8 cellular contexts compared by ENCODE assay signal in genomic region chr22:46762238-46763050, GRCh38. TPM values are rescaled to one million over a fixed set of nuclear protein-coding genes. Genes with fewer than 3 reads are reported as not detected.
DNase-seq lines count a peak whose midpoint lies in the region; ATAC-seq and TF ChIP-seq lines count a peak whose summit lies in the region.

Gene TBC1D22A (plus strand): TSS chr22:46762650. CDS start chr22:46762787, 137 bp downstream.

- H3K9me3 Mint-ChIP-seq in activated T-cell treated with anti-CD3 and anti-CD28 coated beads, Interleukin-2, amount 50 U/mL, for 24 hours: no peaks in the 10 kb centered on the region

- H3K27me3 ChIP-seq in mucosa of rectum (ENCODE audit: control insufficient read depth in 2 of 2, insufficient read depth in 2 of 2, low read length in 2 of 2): no peaks in the 10 kb centered on the region

- peak; percentile 11; the same call in 1 of the 2 replicates for TF ChIP-seq EP300 in Ishikawa (IDR thresholded peaks at IDR 0.05; ENCODE audit: borderline replicate concordance)

- H3K4me3 ChIP-seq in mucosa of rectum (ENCODE audit: low read length in 2 of 2): peak within 1 kb of the TSS; percentile 95 to 97

- DNase-seq in DMS 273 (lab: John Stamatoyannopoulos, UW; ENCODE audit: unreplicated experiment): peak; percentile 96
- peak; percentile 97 for DNase-seq in activated T-cell treated with anti-CD3 and anti-CD28 coated beads, Interleukin-2, amount 50 U/mL, for 24 hours
- DNase-seq in erythroblast (lab: John Stamatoyannopoulos, UW): peak; percentile 95 to 96
- DNase-seq in stimulated activated CD8-positive, alpha-beta memory T cell treated with anti-CD3 and anti-CD28 coated beads, Interleukin-4, amount 100 ng/mL, for 4 hours (ENCODE audit: low read depth in 2 of 2, low spot score in 1 of 2): peak; percentile 85 to 90

- H3K36me3 Mint-ChIP-seq in activated T-cell treated with anti-CD3 and anti-CD28 coated beads, Interleukin-2, amount 50 U/mL, for 24 hours (ENCODE audit: low read depth): peaks cover 69% of the 10 kb centered on the region

- peak; percentile 98 for TF ChIP-seq POLR2A in erythroblast (IDR thresholded peaks at IDR 0.05; ENCODE audit: low read length)

- peak within 1 kb of the TSS; percentile 100 for H3K4me3 Mint-ChIP-seq in activated T-cell treated with anti-CD3 and anti-CD28 coated beads, Interleukin-2, amount 50 U/mL, for 24 hours

- ATAC-seq in GM21529 (IDR thresholded peaks at IDR 0.05; ENCODE audit: unreplicated experiment): peak; percentile 67

- TF ChIP-seq RAD21 in Ishikawa (IDR thresholded peaks at IDR 0.05; ENCODE audit: low read depth): no peak

- H3K4me1 Mint-ChIP-seq in activated T-cell treated with anti-CD3 and anti-CD28 coated beads, Interleukin-2, amount 50 U/mL, for 24 hours (ENCODE audit: low read depth): peaks cover 59% of the 10 kb centered on the region

- H3K36me3 ChIP-seq in mucosa of rectum (ENCODE audit: control insufficient read depth in 2 of 2, insufficient read depth in 2 of 2, low read length in 2 of 2): peaks cover 0 to 2% of the 10 kb centered on the region in 2 donors

- no peaks in the 10 kb centered on the region for H3K27me3 Mint-ChIP-seq in activated T-cell treated with anti-CD3 and anti-CD28 coated beads, Interleukin-2, amount 50 U/mL, for 24 hours

- peaks cover 29 to 46% of the 10 kb centered on the region in 2 donors for H3K4me1 ChIP-seq in mucosa of rectum (ENCODE audit: control insufficient read depth in 2 of 2, insufficient read depth in 2 of 2, low read length in 2 of 2)

- H3K27ac Mint-ChIP-seq in activated T-cell treated with anti-CD3 and anti-CD28 coated beads, Interleukin-2, amount 50 U/mL, for 24 hours: peak within 1 kb of the TSS; percentile 99

- H3K27ac ChIP-seq in mucosa of rectum (ENCODE audit: low read depth in 2 of 2, low read length in 2 of 2): peak within 1 kb of the TSS; percentile 95 to 99

- H3K9me3 ChIP-seq in mucosa of rectum (ENCODE audit: control insufficient read depth in 2 of 2, low read length in 2 of 2): no peaks in the 10 kb centered on the region

- H3K9ac ChIP-seq in mucosa of rectum (ENCODE audit: low read depth in 1 of 2, low read length in 2 of 2): peak within 1 kb of the TSS; percentile 88 to 98

TF ChIP-seq in Ishikawa, 13 proteins besides CTCF, POLR2A, EP300 and RAD21:
- peak; percentile 25; the same call in 1 of the 2 replicates for TF ChIP-seq USF1 (IDR thresholded peaks at IDR 0.05)
- no peak for TF ChIP-seq TCF12 (IDR thresholded peaks at IDR 0.05; ENCODE audit: low read depth)
- TF ChIP-seq MAX (IDR thresholded peaks at IDR 0.05): peak; percentile 92
- peak; percentile 86 for TF ChIP-seq TAF1 (IDR thresholded peaks at IDR 0.05; ENCODE audit: low read depth)
- peak; percentile 99 for TF ChIP-seq CREB1 (IDR thresholded peaks at IDR 0.05; ENCODE audit: low read depth)
- 0 out of 2 replicates have a peak, but pooled peaks have one; percentile 34 for TF ChIP-seq EGR1 (IDR thresholded peaks at IDR 0.05)
TF ChIP-seq in Ishikawa: peak in this region for 5.

TF ChIP-seq in PFSK-1, 5 proteins besides CTCF, POLR2A, EP300 and RAD21:
- TF ChIP-seq REST (IDR thresholded peaks at IDR 0.05; ENCODE audit: insufficient read depth in 1 of 2, low read depth in 2 of 2, low read length in 2 of 2): no peak; a peak in 1 of 4 replicates
- TF ChIP-seq TAF1 (IDR thresholded peaks at IDR 0.05; ENCODE audit: borderline replicate concordance, insufficient read depth, low read length): peak; percentile 82; the same call in 1 of the 2 replicates
- TF ChIP-seq SIN3A (IDR thresholded peaks at IDR 0.05; ENCODE audit: borderline replicate concordance, insufficient read depth, low read length): peak; percentile 92; the same call in 1 of the 2 replicates
- peak; percentile 93 for TF ChIP-seq POLR2AphosphoS5 (IDR thresholded peaks at IDR 0.05; ENCODE audit: low read depth, low read length)
- TF ChIP-seq FOXP2 (optimal IDR thresholded peaks at IDR 0.05; ENCODE audit: borderline replicate concordance, extremely low read depth, extremely low read length, insufficient read depth): peak; percentile 73

RNA-seq across cellular contexts. Expression of gene TBC1D22A, which starts in this region (rescaled TPM):
- polyA plus RNA-seq in PFSK-1 (2012; ENCODE audit: insufficient read length, low read depth): 25.9 TPM

Comparison
In these comparisons a context has a peak if more than half of its experiments do, and no peak if none do; other contexts are left out.
1. Peak in every context shown above with its lines: DNase-seq, ATAC-seq, H3K4me3 ChIP-seq and H3K27ac ChIP-seq.